Comparison of ENCODE assay signal across 19 cellular contexts in the genomic region with DNA sequence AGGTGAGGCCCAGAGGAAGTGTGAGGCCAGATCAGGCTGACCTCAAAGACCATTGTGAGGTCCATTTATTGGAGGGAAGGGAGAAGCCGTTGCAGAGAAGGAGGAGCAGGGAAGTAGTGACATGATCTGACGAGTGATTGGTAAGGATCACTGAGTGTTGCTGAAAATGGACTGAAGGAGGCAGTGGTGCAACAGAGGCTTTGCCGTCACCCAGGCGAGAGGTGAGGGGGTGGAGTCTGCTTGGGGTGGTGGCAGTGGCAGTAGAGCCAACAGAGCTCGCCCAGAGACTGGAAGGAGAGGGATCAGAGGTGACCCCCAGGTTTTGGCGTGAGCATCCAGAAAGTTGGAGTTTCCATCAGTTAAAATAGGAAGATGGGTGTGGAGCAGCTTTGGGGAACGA.
DNase-seq lines count a peak whose midpoint lies in the region; ATAC-seq and TF ChIP-seq lines count a peak whose summit lies in the region.
"Had no signal": no experiment of that assay in that cellular context is flagged by ENCODE, and none has a peak within 500 bp of the region (broad histone marks: within the 10 kb centered on the region; RNA-seq: fewer than 3 reads in every experiment).

No MANE protein-coding gene starts in this region.

- H3K36me3 Mint-ChIP-seq in H9 (ENCODE audit: insufficient read depth in 1 of 3, low read depth in 3 of 3) (peaks cover 4 to 14% (median 5%) of the 10 kb centered on the region in 3 experiments; a peak in 4 of 7 replicates), brain (peaks cover 25% of the 10 kb centered on the region)
- H3K36me3 Mint-ChIP-seq: CD8-positive, alpha-beta T cell had no signal

- WGBS in H9 (ENCODE audit: extremely low coverage, insufficient read length, low lambda C conversion rate), result no CpG with 5 or more reads among the region's 7 CpGs
- WGBS in mesenchymal stem cell, result 96% methylated on average over 6 of the region's 7 CpGs

- H3K4me3 Mint-ChIP-seq in H9 (no peak overlapping the region), brain (no peak overlapping the region)
- H3K4me3 Mint-ChIP-seq: CD8-positive, alpha-beta T cell had no signal

- H4K8ac ChIP-seq in H9 (replicated peaks; ENCODE audit: insufficient read length, low read depth, low read length) (no peak overlapping the region), mesenchymal stem cell (ENCODE audit: low read length) (no peak overlapping the region)

- H3K9me3 Mint-ChIP-seq in H9, result no peaks in the 10 kb centered on the region; a peak in 1 of 5 replicates
- H3K9me3 Mint-ChIP-seq in brain, result peaks cover 0 to 4% (median 0%) of the 10 kb centered on the region in 5 experiments
- H3K9me3 Mint-ChIP-seq: CD8-positive, alpha-beta T cell had no signal

- H3K4me1 Mint-ChIP-seq in H9 (peaks cover 0 to 6% of the 10 kb centered on the region in 2 experiments), brain (peaks cover 47% of the 10 kb centered on the region)

- H2BK120ac ChIP-seq in H9 (ENCODE audit: low read depth, low read length, poor library complexity, severe bottlenecking) (no peak overlapping the region), mesenchymal stem cell (ENCODE audit: low read depth, low read length) (no peak overlapping the region)

- H3K27ac Mint-ChIP-seq in H9 (peak overlapping the region in 2 of 3 experiments; percentile 5 to 24; a peak in 4 of 7 replicates), brain (peak overlapping the region in 3 of 5 experiments; percentile 4 to 16 (median 6))
- H3K27ac Mint-ChIP-seq: CD8-positive, alpha-beta T cell had no signal

- H2AFZ ChIP-seq in H9 (ENCODE audit: low read length) (no peak overlapping the region), mesenchymal stem cell (ENCODE audit: low read depth, low read length) (no peak overlapping the region)

- TF ChIP-seq CTCF in H9 (conservative IDR thresholded peaks at IDR 0.05) (peak; percentile 50; the same call in 2 of the 3 replicates), brain (conservative IDR thresholded peaks at IDR 0.05) (no peak)

- H3K36me3 ChIP-seq in mesenchymal stem cell (ENCODE audit: control insufficient read depth in 1 of 2, insufficient read depth in 2 of 2, low read depth in 1 of 2, low read length in 2 of 2), result no peaks in the 10 kb centered on the region
- H3K36me3 ChIP-seq: BLaER1 treated with 17β-estradiol and CSF1 and Interleukin-3, amounts not matched to agents 10 nM and 100 nM had no signal

- H2BK15ac ChIP-seq in H9 (ENCODE audit: low read depth, low read length), result no peak overlapping the region
- peak overlapping the region; percentile 2 for H2BK15ac ChIP-seq in mesenchymal stem cell (ENCODE audit: low read depth, poor library complexity, severe bottlenecking)

- no peak overlapping the region for H2BK12ac ChIP-seq in H9 (ENCODE audit: insufficient read length, low read depth, low read length)
- H2BK12ac ChIP-seq in mesenchymal stem cell (ENCODE audit: low read length in 2 of 2), result peak overlapping the region in 1 of 2 experiments; percentile 54

- H3K4me2 ChIP-seq in H9 (ENCODE audit: insufficient read depth, insufficient read length, low read length) (no peak overlapping the region), mesenchymal stem cell (ENCODE audit: low read length, poor library complexity, severe bottlenecking) (no peak overlapping the region)
- H3K4me2 ChIP-seq: BLaER1 treated with 17β-estradiol and CSF1 and Interleukin-3, amounts not matched to agents 10 nM and 100 nM had no signal

- no peak overlapping the region for H3K56ac ChIP-seq in H9 (ENCODE audit: insufficient read length, low read depth, low read length)

- H3K9me3 ChIP-seq in H9 (ENCODE audit: control insufficient read depth, low read depth, low read length) (no peaks in the 10 kb centered on the region), mesenchymal stem cell (ENCODE audit: control insufficient read depth, low read length) (no peaks in the 10 kb centered on the region)

- no peak overlapping the region for H2BK20ac ChIP-seq in H9 (ENCODE audit: low read depth, low read length, poor library complexity, severe bottlenecking)

- H3K4me3 ChIP-seq in mesenchymal stem cell (ENCODE audit: insufficient read depth in 1 of 2, low read depth in 1 of 2, low read length in 2 of 2), result no peak overlapping the region
- H3K4me3 ChIP-seq: BLaER1 treated with 17β-estradiol and CSF1 and Interleukin-3, amounts not matched to agents 10 nM and 100 nM had no signal

- H3K18ac ChIP-seq in H9 (ENCODE audit: insufficient read length, low read depth, low read length) (no peak overlapping the region), mesenchymal stem cell (ENCODE audit: low read depth in 1 of 2, low read length in 2 of 2) (peak overlapping the region in 1 of 2 experiments; percentile 41)

- H3T11ph ChIP-seq in H9 (ENCODE audit: low read length), result no peak overlapping the region

- no peaks in the 10 kb centered on the region for H3K23me2 ChIP-seq in H9 (ENCODE audit: insufficient read length, low read depth, low read length, poor library complexity, severe bottlenecking)

- H3K79me1 ChIP-seq in H9 (ENCODE audit: insufficient read depth, low read depth, low read length, poor library complexity, severe bottlenecking), result no peaks in the 10 kb centered on the region
- H3K79me1 ChIP-seq in mesenchymal stem cell (replicated peaks; ENCODE audit: low read length, poor library complexity, severe bottlenecking), result no peaks in the 10 kb centered on the region

- H3K9ac ChIP-seq in H9 (ENCODE audit: extremely low read depth, insufficient read length, low read length) (no peak overlapping the region), mesenchymal stem cell (ENCODE audit: low read length) (no peak overlapping the region)
- H3K9ac ChIP-seq: BLaER1 treated with 17β-estradiol and CSF1 and Interleukin-3, amounts not matched to agents 10 nM and 100 nM had no signal

- no peak overlapping the region for H4K5ac ChIP-seq in H9 (ENCODE audit: insufficient read length, low read depth, low read length)

- no peak overlapping the region for H4K91ac ChIP-seq in H9 (ENCODE audit: insufficient read length, low read depth, low read length)
- no peak overlapping the region for H4K91ac ChIP-seq in mesenchymal stem cell (ENCODE audit: low read length)

- H3K27me3 ChIP-seq in H9 (ENCODE audit: insufficient read depth, low read length) (no peaks in the 10 kb centered on the region), mesenchymal stem cell (ENCODE audit: control insufficient read depth in 1 of 2, insufficient read depth in 1 of 2, low read length in 2 of 2) (no peaks in the 10 kb centered on the region)
- H3K27me3 ChIP-seq: BLaER1 treated with 17β-estradiol and CSF1 and Interleukin-3, amounts not matched to agents 10 nM and 100 nM had no signal

- H2BK5ac ChIP-seq in H9 (ENCODE audit: insufficient read length, low read length), result no peak overlapping the region
- no peak overlapping the region for H2BK5ac ChIP-seq in mesenchymal stem cell (ENCODE audit: low read depth, low read length, poor library complexity, severe bottlenecking)

- no peak for ATAC-seq in activated CD4-positive, CD25-positive, alpha-beta regulatory T cell treated with anti-CD3 and anti-CD28 coated beads, Interleukin-2, amount 50 U/mL, for 24 hours
- ATAC-seq in GM21825 (IDR thresholded peaks at IDR 0.05; ENCODE audit: unreplicated experiment), result no peak
- ATAC-seq: CD8-positive, alpha-beta T cell; PC-3 had no signal

- H3K23ac ChIP-seq in H9 (ENCODE audit: insufficient read length, low read depth, low read length) (no peak overlapping the region), mesenchymal stem cell (ENCODE audit: low read length in 2 of 2) (no peak overlapping the region)

- H3K27ac ChIP-seq in H9 (ENCODE audit: insufficient read length, low read depth, low read length) (no peak overlapping the region), mesenchymal stem cell (ENCODE audit: low read length, poor library complexity, severe bottlenecking) (no peak overlapping the region)
- H3K27ac ChIP-seq: BLaER1 treated with 17β-estradiol and CSF1 and Interleukin-3, amounts not matched to agents 10 nM and 100 nM; RWPE1 had no signal

- no peaks in the 10 kb centered on the region for H3K79me2 ChIP-seq in H9 (ENCODE audit: insufficient read depth, low read length)

- DNase-seq in H9 (peak; percentile 72), NCI-H69 (lab: John Stamatoyannopoulos, UW) (peak; percentile 7), mesenchymal stem cell (no peak), NCI-H82 (lab: John Stamatoyannopoulos, UW) (no peak)
- DNase-seq: Calu3; CD8-positive, alpha-beta T cell; GF-D8; NCI-H1048; NCI-H1436; NCI-H2081; NCI-H2171 treated with DMSO at 0.1 percent for 48 hours; NCI-H446 treated with DMSO at 0.1 percent for 48 hours; NCI-H748 treated with DMSO at 0.1 percent for 48 hours; PC-3 had no signal

- H2AK5ac ChIP-seq in H9 (ENCODE audit: insufficient read length, low read length), result no peak overlapping the region
- no peak overlapping the region for H2AK5ac ChIP-seq in mesenchymal stem cell (ENCODE audit: low read length, severe bottlenecking)

- no peaks in the 10 kb centered on the region for H4K20me1 ChIP-seq in H9 (ENCODE audit: control insufficient read depth, insufficient read depth, insufficient read length)
- H4K20me1 ChIP-seq: BLaER1 treated with 17β-estradiol and CSF1 and Interleukin-3, amounts not matched to agents 10 nM and 100 nM had no signal

- no peaks in the 10 kb centered on the region for H3K4me1 ChIP-seq in H9 (ENCODE audit: insufficient read depth, low read length)
- no peaks in the 10 kb centered on the region for H3K4me1 ChIP-seq in mesenchymal stem cell (ENCODE audit: control insufficient read depth, insufficient read depth, low read depth, low read length)

- H3K14ac ChIP-seq in H9 (ENCODE audit: insufficient read depth, low read length) (no peak overlapping the region), mesenchymal stem cell (ENCODE audit: low read length in 2 of 2) (peak overlapping the region in 1 of 2 experiments; percentile 79)

- H3K4ac ChIP-seq in H9 (ENCODE audit: low read depth, low read length) (no peak overlapping the region), mesenchymal stem cell (ENCODE audit: low read depth in 1 of 2, low read length in 2 of 2) (peak overlapping the region in 1 of 2 experiments; percentile 69)

- H3K27me3 Mint-ChIP-seq in H9 (ENCODE audit: low read depth) (no peaks in the 10 kb centered on the region), brain (no peaks in the 10 kb centered on the region)

Comparison
In these comparisons a context has a peak if more than half of its experiments do, and no peak if none do; other contexts are left out.
1. DNase-seq: peak in H9 (single experiment) and NCI-H69 (single experiment); none in mesenchymal stem cell (single experiment) and NCI-H82 (single experiment).